In genomic region chr11:66107600-66108151, GRCh38 we compare ENCODE assay signal across 14 cellular contexts. TPM values are rescaled to one million over a fixed set of nuclear protein-coding genes. Genes with fewer than 3 reads are reported as not detected.
DNase-seq lines count a peak whose midpoint lies in the region; ATAC-seq and TF ChIP-seq lines count a peak whose summit lies in the region.
"Had no signal": no experiment of that assay in that cellular context is flagged by ENCODE, and none has a peak within 500 bp of the region (broad histone marks: within the 10 kb centered on the region; RNA-seq: fewer than 3 reads in every experiment).

No MANE protein-coding gene starts in this region.

- no peak for ATAC-seq in activated B cell treated with CpG ODN at 0.5 μM for 24 hours (ENCODE audit: low read depth)
- no peak for ATAC-seq in GM19328 (IDR thresholded peaks at IDR 0.05; ENCODE audit: unreplicated experiment)
- no peak for ATAC-seq in omental fat pad (ENCODE audit: low FRiP score)
- ATAC-seq in esophagus mucosa = no peak
- ATAC-seq: foreskin keratinocyte, pancreas had no signal

- peak overlapping the region; percentile 26 for H3K4me3 Mint-ChIP-seq in activated naive CD4-positive, alpha-beta T cell treated with anti-CD3 and anti-CD28 coated beads, Interleukin-2, amount 50 U/mL, for 24 hours
- H3K4me3 Mint-ChIP-seq in activated B cell treated with CpG ODN at 0.5 μM for 24 hours = no peak overlapping the region
- H3K4me3 Mint-ChIP-seq: brain had no signal

- CTCF ChIA-PET in activated B cell treated with CpG ODN at 0.5 μM for 24 hours (lab: Charles Lee) = interaction anchor here (1.1 kb wide), 1 partner anchor 31 kb away, joined by 4 read pairs; no protein-coding TSS in a partner anchor

- no peaks in the 10 kb centered on the region for H3K9me3 Mint-ChIP-seq in activated naive CD4-positive, alpha-beta T cell treated with anti-CD3 and anti-CD28 coated beads, Interleukin-2, amount 50 U/mL, for 24 hours
- H3K9me3 Mint-ChIP-seq in activated B cell treated with CpG ODN at 0.5 μM for 24 hours = no peaks in the 10 kb centered on the region
- H3K9me3 Mint-ChIP-seq: brain had no signal

- H3K4me1 Mint-ChIP-seq in activated naive CD4-positive, alpha-beta T cell treated with anti-CD3 and anti-CD28 coated beads, Interleukin-2, amount 50 U/mL, for 24 hours = peaks cover 91% of the 10 kb centered on the region
- peaks cover 84% of the 10 kb centered on the region for H3K4me1 Mint-ChIP-seq in activated B cell treated with CpG ODN at 0.5 μM for 24 hours

- intact Hi-C loops in activated B cell treated with CpG ODN at 0.5 μM for 24 hours (cut with micrococcal nuclease) = no loop called here

- peak overlapping the region; percentile 76 for H3K27ac Mint-ChIP-seq in activated naive CD4-positive, alpha-beta T cell treated with anti-CD3 and anti-CD28 coated beads, Interleukin-2, amount 50 U/mL, for 24 hours
- H3K27ac Mint-ChIP-seq in activated B cell treated with CpG ODN at 0.5 μM for 24 hours = peak overlapping the region; percentile 27
- H3K27ac Mint-ChIP-seq: brain had no signal

- H3K27me3 Mint-ChIP-seq in activated naive CD4-positive, alpha-beta T cell treated with anti-CD3 and anti-CD28 coated beads, Interleukin-2, amount 50 U/mL, for 24 hours = no peaks in the 10 kb centered on the region
- no peaks in the 10 kb centered on the region for H3K27me3 Mint-ChIP-seq in activated B cell treated with CpG ODN at 0.5 μM for 24 hours
- H3K27me3 Mint-ChIP-seq: brain had no signal

- TF ChIP-seq CTCF in activated B cell treated with CpG ODN at 0.5 μM for 24 hours (IDR thresholded peaks at IDR 0.05) (no peak), fibroblast of the aortic adventitia (IDR thresholded peaks at IDR 0.05; ENCODE audit: insufficient read depth, low read length) (no peak), omental fat pad (IDR thresholded peaks at IDR 0.05) (no peak)

- peaks cover 5% of the 10 kb centered on the region for H3K36me3 Mint-ChIP-seq in activated naive CD4-positive, alpha-beta T cell treated with anti-CD3 and anti-CD28 coated beads, Interleukin-2, amount 50 U/mL, for 24 hours
- peaks cover 23% of the 10 kb centered on the region for H3K36me3 Mint-ChIP-seq in activated B cell treated with CpG ODN at 0.5 μM for 24 hours (ENCODE audit: low read depth)

- H3K4me3 ChIP-seq in fibroblast of the aortic adventitia (ENCODE audit: low read depth, low read length) = no peak overlapping the region
- H3K4me3 ChIP-seq: pancreas, thoracic aorta had no signal

- POLR2A ChIA-PET in activated B cell treated with CpG ODN at 0.5 μM for 24 hours (lab: Charles Lee) = interaction anchor here (0.6 to 1.9 kb wide), 4 partner anchors 12 to 513 kb away, joined by 3 to 5 read pairs (median 3); no protein-coding TSS in a partner anchor

- DNase-seq in activated naive CD4-positive, alpha-beta T cell treated with Interleukin-2 at 50 U/mL for 16 hours = no peak
- DNase-seq in activated B cell treated with CpG ODN at 0.5 μM for 24 hours (no peak), fibroblast of the aortic adventitia (ENCODE audit: low read depth) (peak; percentile 26), omental fat pad (ENCODE audit: low spot score) (no peak)
- no peak for DNase-seq in stimulated activated CD4-positive, alpha-beta T cell treated with anti-CD3 and anti-CD28 coated beads, Interleukin-4, amount 100 ng/mL, for 24 hours
- DNase-seq: DMS79, foreskin keratinocyte, pancreas had no signal

RNA-seq across cellular contexts. Expression of gene PACS1, which starts 37.6 kb away (rescaled TPM):
- total RNA-seq in activated B cell treated with CpG ODN at 0.5 μM for 24 hours (118 and 121 TPM in 2 replicates), fibroblast of the aortic adventitia (ENCODE audit: low replicate concordance) (18.6 and 31.5 TPM in 2 replicates), omental fat pad (10 to 100 TPM; 24.5 to 41.1 (median 38.0) TPM), esophagus mucosa (41.7 TPM)

RNA-seq across cellular contexts. Expression of gene SF3B2, which starts 55.5 kb away (rescaled TPM):
- total RNA-seq in activated B cell treated with CpG ODN at 0.5 μM for 24 hours = 198 and 219 TPM in 2 replicates
- 158 and 255 TPM in 2 replicates for total RNA-seq in fibroblast of the aortic adventitia (ENCODE audit: low replicate concordance)
- 100 to 1,000 TPM in 3 of 4 donors, 10 to 100 TPM in 1; 98.9 to 173 (median 140) TPM for total RNA-seq in omental fat pad
- total RNA-seq in esophagus mucosa = 76.7 TPM

RNA-seq across cellular contexts. Expression of gene GAL3ST3, which starts 58.7 kb away (rescaled TPM):
- not detected in 2 replicates for total RNA-seq in activated B cell treated with CpG ODN at 0.5 μM for 24 hours
- total RNA-seq in fibroblast of the aortic adventitia (ENCODE audit: low replicate concordance) = not detected in 2 replicates
- 1 to 10 TPM in 1 of 4 donors, under 1 TPM in 1, not detected in 2; 0.19 to 1.2 TPM for total RNA-seq in omental fat pad
- total RNA-seq in esophagus mucosa = not detected
- total RNA-seq: foreskin keratinocyte, SK-MEL-5 had no signal
